13 cellular contexts compared by ENCODE assay signal in the genomic region with DNA sequence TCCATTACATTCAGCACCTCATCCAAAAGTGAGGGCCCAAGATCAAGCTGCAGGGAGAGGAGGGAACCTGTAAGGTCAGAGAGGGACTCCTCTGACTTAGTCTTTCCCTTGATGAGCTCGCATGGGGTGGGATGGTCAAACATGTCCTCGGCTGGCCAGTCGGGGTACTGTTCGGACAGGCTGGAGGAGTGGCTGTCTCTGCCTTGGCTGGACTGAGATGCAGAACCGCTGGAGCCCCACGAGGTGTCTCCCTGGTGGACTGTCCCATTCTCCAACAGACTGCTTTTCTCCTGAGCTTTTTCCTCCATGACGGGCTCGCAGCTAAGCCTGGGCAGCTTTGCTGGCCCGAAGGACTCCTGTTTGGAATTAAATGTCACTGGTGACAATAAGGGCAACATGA. TPM values are rescaled to one million over a fixed set of nuclear protein-coding genes. Genes with fewer than 3 reads are reported as not detected.
A peak's percentile ranks its signal among the peaks of the same experiment; 100 is the strongest.
DNase-seq lines count a peak whose midpoint lies in the region; ATAC-seq and TF ChIP-seq lines count a peak whose summit lies in the region.
"Had no signal": no experiment of that assay in that cellular context is flagged by ENCODE, and none has a peak within 500 bp of the region (broad histone marks: within the 10 kb centered on the region; RNA-seq: fewer than 3 reads in every experiment).

No MANE protein-coding gene starts in this region.

- peaks cover 0 to 66% (median 7%) of the 10 kb centered on the region in 9 donors for H3K36me3 ChIP-seq in heart right ventricle
- peaks cover 64% of the 10 kb centered on the region for H3K36me3 ChIP-seq in right atrium auricular region
- H3K36me3 ChIP-seq in esophagus muscularis mucosa = peaks cover 0 to 43% (median 35%) of the 10 kb centered on the region in 4 donors
- peaks cover 7 to 23% (median 18%) of the 10 kb centered on the region in 4 donors for H3K36me3 ChIP-seq in stomach
- H3K36me3 ChIP-seq: colonic mucosa had no signal

- H3K4me3 ChIP-seq in heart right ventricle (no peak overlapping the region), right atrium auricular region (no peak overlapping the region), esophagus muscularis mucosa (no peak overlapping the region), stomach (no peak overlapping the region)
- H3K4me3 ChIP-seq: colonic mucosa had no signal

- TF ChIP-seq POLR2A in esophagus muscularis mucosa (IDR thresholded peaks at IDR 0.05; ENCODE audit: low read depth) (no peak), stomach (IDR thresholded peaks at IDR 0.05) (no peak)

- no peaks in the 10 kb centered on the region for H3K27me3 Mint-ChIP-seq in nephron progenitor cell (ENCODE audit: low read depth, poor library complexity)

- ATAC-seq in heart right ventricle (peak in 2 of 8 donors; percentile 13 to 29), GM19328 (IDR thresholded peaks at IDR 0.05; ENCODE audit: unreplicated experiment) (no peak), HG02870 (IDR thresholded peaks at IDR 0.05; ENCODE audit: unreplicated experiment) (no peak)

- H3K9me3 ChIP-seq in heart right ventricle (peaks cover 0 to 5% (median 0%) of the 10 kb centered on the region in 11 donors), right atrium auricular region (no peaks in the 10 kb centered on the region), esophagus muscularis mucosa (peaks cover 0 to 4% (median 0%) of the 10 kb centered on the region in 4 donors), stomach (no peaks in the 10 kb centered on the region)
- H3K9me3 ChIP-seq: colonic mucosa had no signal

- H3K4me1 Mint-ChIP-seq in nephron progenitor cell = peaks cover 4% of the 10 kb centered on the region

- no peak for DNase-seq in heart right ventricle
- DNase-seq in right atrium auricular region (ENCODE audit: low spot score) = no peak
- DNase-seq in SW 1271 (lab: John Stamatoyannopoulos, UW) = peak; percentile 49 to 81
- no peak for DNase-seq in esophagus muscularis mucosa (ENCODE audit: extremely low spot score)
- no peak for DNase-seq in stomach
- no peak for DNase-seq in nephron progenitor cell
- DNase-seq: activated CD4-positive, alpha-beta T cell treated with anti-CD3 and anti-CD28 coated beads, Interleukin-2, amount 50 U/mL, for 4 hours; colonic mucosa; DND-41; posterior cingulate gyrus; stimulated activated CD4-positive, alpha-beta T cell treated with anti-CD3 and anti-CD28 coated beads, Interleukin-4, amount 100 ng/mL, for 4 hours had no signal

- TF ChIP-seq EP300 in esophagus muscularis mucosa (IDR thresholded peaks at IDR 0.05) (no peak), stomach (IDR thresholded peaks at IDR 0.05) (no peak)

- intact Hi-C loops in heart right ventricle (cut with DNase I) = loop anchor here in 5 of 10 donors (5.0 to 10.0 kb wide), 6 partner anchors 71 to 231 kb away; no protein-coding TSS in a partner anchor
- intact Hi-C loops in esophagus muscularis mucosa (cut with DNase I) = no loop called here
- intact Hi-C loops in stomach (cut with DNase I; ENCODE audit: low total_unique reads) = no loop called here

- H3K4me3 Mint-ChIP-seq in nephron progenitor cell = no peak overlapping the region

- H3K27ac Mint-ChIP-seq in nephron progenitor cell = no peak overlapping the region

- WGBS in heart right ventricle, 2 donors = 84 to 86% methylated on average over 9 of the region's 9 CpGs
- WGBS in esophagus muscularis mucosa = 83% methylated on average over 9 of the region's 9 CpGs
- 95 to 100% (median 96%) methylated on average over 9 of the region's 9 CpGs for WGBS in stomach, 5 donors

- H3K27ac ChIP-seq in heart right ventricle = peak overlapping the region in 7 of 10 donors; percentile 6 to 99 (median 49)
- H3K27ac ChIP-seq in right atrium auricular region = peak overlapping the region in 1 of 2 donors; percentile 83
- H3K27ac ChIP-seq in esophagus muscularis mucosa (replicated peaks in 1 of 4) = peak overlapping the region; percentile 3 to 56 (median 28)
- H3K27ac ChIP-seq in stomach = peak overlapping the region in 3 of 5 donors; percentile 16 to 42 (median 38)
- H3K27ac ChIP-seq: colonic mucosa had no signal

- no peaks in the 10 kb centered on the region for H3K27me3 ChIP-seq in heart right ventricle
- no peaks in the 10 kb centered on the region for H3K27me3 ChIP-seq in right atrium auricular region
- H3K27me3 ChIP-seq in esophagus muscularis mucosa = no peaks in the 10 kb centered on the region
- H3K27me3 ChIP-seq in stomach = no peaks in the 10 kb centered on the region
- H3K27me3 ChIP-seq: colonic mucosa had no signal

- TF ChIP-seq CTCF in heart right ventricle (IDR thresholded peaks at IDR 0.05) = no peak
- no peak for TF ChIP-seq CTCF in right atrium auricular region (IDR thresholded peaks at IDR 0.05)
- no peak for TF ChIP-seq CTCF in esophagus muscularis mucosa (IDR thresholded peaks at IDR 0.05)
- TF ChIP-seq CTCF in stomach (IDR thresholded peaks at IDR 0.05) = no peak
- TF ChIP-seq CTCF in nephron progenitor cell (IDR thresholded peaks at IDR 0.05) = no peak

- H3K36me3 Mint-ChIP-seq in nephron progenitor cell (ENCODE audit: low read depth) = peaks cover 69% of the 10 kb centered on the region

- peaks cover 4% of the 10 kb centered on the region for H3K9me3 Mint-ChIP-seq in nephron progenitor cell

- H3K4me1 ChIP-seq in heart right ventricle (peaks cover 9 to 100% (median 84%) of the 10 kb centered on the region in 9 donors), right atrium auricular region (peaks cover 0 to 78% of the 10 kb centered on the region in 2 donors), esophagus muscularis mucosa (peaks cover 90 to 94% (median 93%) of the 10 kb centered on the region in 4 donors), stomach (peaks cover 15 to 89% (median 49%) of the 10 kb centered on the region in 4 donors)
- H3K4me1 ChIP-seq: colonic mucosa had no signal

RNA-seq across cellular contexts. Expression of gene CDC42EP3, which starts 25.6 kb away (rescaled TPM):
- total RNA-seq in heart right ventricle = 100 to 1,000 TPM in 6 of 10 donors, 10 to 100 TPM in 4; 67.3 to 188 (median 143) TPM
- 10 to 100 TPM; 28.4 to 32.9 TPM for polyA plus RNA-seq in heart right ventricle
- total RNA-seq in right atrium auricular region = 100 to 1,000 TPM in 1 of 2 donors, 10 to 100 TPM in 1; 38.5 to 105 TPM
- total RNA-seq in esophagus muscularis mucosa = 100 to 1,000 TPM in 2 of 4 donors, 10 to 100 TPM in 2; 67.7 to 217 (median 112) TPM
- total RNA-seq in stomach = 10 to 100 TPM; 16.2 to 89.7 (median 26.3) TPM
- 1 to 10 TPM; 6.7 to 8.9 (median 6.7) TPM for polyA plus RNA-seq in stomach

Comparison
In these comparisons a context has a peak if more than half of its experiments do, and no peak if none do; other contexts are left out.
1. DNase-seq: peak in SW 1271 (2 of 2); none in heart right ventricle (0 of 2), right atrium auricular region (single experiment), esophagus muscularis mucosa (single experiment), stomach (single experiment) and nephron progenitor cell (single experiment).